12 cellular contexts compared by ENCODE assay signal in genomic region chr9:107639426-107639825, GRCh38.
DNase-seq lines count a peak whose midpoint lies in the region; ATAC-seq and TF ChIP-seq lines count a peak whose summit lies in the region.
"Had no signal": no experiment of that assay in that cellular context is flagged by ENCODE, and none has a peak within 500 bp of the region (broad histone marks: within the 10 kb centered on the region; RNA-seq: fewer than 3 reads in every experiment).

No MANE protein-coding gene starts in this region.

- no peak for TF ChIP-seq CTCF in Caco-2 (IDR thresholded peaks at IDR 0.05; ENCODE audit: insufficient read depth in 1 of 2, low read depth in 1 of 2, low read length in 1 of 2, severe bottlenecking in 1 of 2, unreplicated experiment in 1 of 2)
- no peak for TF ChIP-seq CTCF in WERI-Rb-1 (IDR thresholded peaks at IDR 0.05; ENCODE audit: low read depth, low read length)
- no peak for TF ChIP-seq CTCF in osteoblast (IDR thresholded peaks at IDR 0.05; ENCODE audit: extremely low read depth, low read depth, low read length)

- no peaks in the 10 kb centered on the region for H3K9me3 Mint-ChIP-seq in Caco-2 (ENCODE audit: unreplicated experiment)
- H3K9me3 Mint-ChIP-seq: stimulated activated naive CD8-positive, alpha-beta T cell treated with anti-CD3 and anti-CD28 coated beads, Interleukin-15, Interleukin-2, amounts not matched to agents 100 ng/mL and 50 ng/mL, for 24 hours had no signal

- H4K20me1 ChIP-seq in osteoblast (ENCODE audit: insufficient read depth, low read length): no peaks in the 10 kb centered on the region

- peak overlapping the region; percentile 48 for H3K27ac Mint-ChIP-seq in Caco-2 (ENCODE audit: unreplicated experiment)
- H3K27ac Mint-ChIP-seq: stimulated activated naive CD8-positive, alpha-beta T cell treated with anti-CD3 and anti-CD28 coated beads, Interleukin-15, Interleukin-2, amounts not matched to agents 100 ng/mL and 50 ng/mL, for 24 hours had no signal

- peaks cover 22% of the 10 kb centered on the region for H3K4me1 Mint-ChIP-seq in Caco-2 (ENCODE audit: low read depth, unreplicated experiment)

- ATAC-seq in HG03432 (IDR thresholded peaks at IDR 0.05; ENCODE audit: unreplicated experiment) (no peak), HG03469 (IDR thresholded peaks at IDR 0.05; ENCODE audit: unreplicated experiment) (no peak)

- H3K4me1 ChIP-seq in Caco-2: peaks cover 16% of the 10 kb centered on the region
- H3K4me1 ChIP-seq in osteoblast (ENCODE audit: insufficient read depth, low read length): peaks cover 32% of the 10 kb centered on the region

- H3K36me3 ChIP-seq in Caco-2 (ENCODE audit: control insufficient read depth, insufficient read depth, low read length): no peaks in the 10 kb centered on the region
- no peaks in the 10 kb centered on the region for H3K36me3 ChIP-seq in WERI-Rb-1
- no peaks in the 10 kb centered on the region for H3K36me3 ChIP-seq in osteoblast (ENCODE audit: insufficient read depth, low read length)

- no peaks in the 10 kb centered on the region for H3K9me3 ChIP-seq in Caco-2
- H3K9me3 ChIP-seq in WERI-Rb-1 (ENCODE audit: severe bottlenecking): peaks cover 11% of the 10 kb centered on the region
- H3K9me3 ChIP-seq in osteoblast (ENCODE audit: low read depth, low read length): no peaks in the 10 kb centered on the region

- no peak overlapping the region for H2AFZ ChIP-seq in osteoblast (ENCODE audit: low read length)

- H3K27me3 Mint-ChIP-seq in Caco-2 (ENCODE audit: insufficient read depth, unreplicated experiment): no peaks in the 10 kb centered on the region

- peak in 1 of 2 experiments; percentile 43 for DNase-seq in Caco-2
- peak; percentile 21 for DNase-seq in NCI-H128 (lab: John Stamatoyannopoulos, UW; ENCODE audit: unreplicated experiment)
- peak; percentile 45 for DNase-seq in WERI-Rb-1
- no peak for DNase-seq in osteoblast (ENCODE audit: insufficient read length, low spot score, missing footprints)
- DNase-seq in HEK293T (ENCODE audit: extremely low spot score): no peak
- DNase-seq in cerebellar nuclear complex (lab: John Stamatoyannopoulos, UW): no peak
- DNase-seq: activated T-cell treated with anti-CD3 and anti-CD28 coated beads, Interleukin-2, amount 50 U/mL, for 48 hours; COR-L47; mesendoderm had no signal

- H3K27ac ChIP-seq in WERI-Rb-1 (peak overlapping the region; percentile 62), osteoblast (ENCODE audit: low read depth, low read length) (peak overlapping the region; percentile 98)

- no peak overlapping the region for H3K4me3 Mint-ChIP-seq in Caco-2 (ENCODE audit: unreplicated experiment)
- H3K4me3 Mint-ChIP-seq: stimulated activated naive CD8-positive, alpha-beta T cell treated with anti-CD3 and anti-CD28 coated beads, Interleukin-15, Interleukin-2, amounts not matched to agents 100 ng/mL and 50 ng/mL, for 24 hours had no signal

- POLR2A ChIA-PET in Caco-2 (lab: Charles Lee) (no interaction called here), HEK293T (lab: Yijun Ruan, JAX) (no interaction called here)

- intact Hi-C loops in Caco-2 (cut with micrococcal nuclease; ENCODE audit: unreplicated experiment): loop anchor here (1.0 to 2.0 kb wide), 5 partner anchors 26 to 633 kb away; no protein-coding TSS in a partner anchor

- H3K4me2 ChIP-seq in osteoblast (ENCODE audit: insufficient read depth, low read length): peak overlapping the region; percentile 95

- CTCF ChIA-PET in Caco-2 (lab: Charles Lee): interaction anchor here (0.6 to 1.1 kb wide), 4 partner anchors 15 to 709 kb away, joined by 3 to 4 read pairs (median 3); no protein-coding TSS in a partner anchor
- CTCF ChIA-PET in HEK293T (lab: Yijun Ruan, JAX): interaction anchor here (1.1 kb wide), 1 partner anchor 633 kb away, joined by 4 read pairs; no protein-coding TSS in a partner anchor

- H3K79me2 ChIP-seq in osteoblast (ENCODE audit: insufficient read depth, low read length): no peaks in the 10 kb centered on the region

- H3K27me3 ChIP-seq in Caco-2 (replicated peaks; ENCODE audit: control insufficient read depth, insufficient read depth, low read length) (no peaks in the 10 kb centered on the region), WERI-Rb-1 (ENCODE audit: insufficient read depth, low read depth, severe bottlenecking) (peaks cover 82% of the 10 kb centered on the region), osteoblast (ENCODE audit: insufficient read depth, low read length) (no peaks in the 10 kb centered on the region)

- BruUV-seq in Caco-2 (replicated peaks; lab: Mats Ljungman, UMichigan): no TSS peak

- H3K4me3 ChIP-seq in Caco-2 (ENCODE audit: low read depth, low read length) (no peak overlapping the region), WERI-Rb-1 (ENCODE audit: low read depth, low read length) (no peak overlapping the region), osteoblast (ENCODE audit: insufficient read depth, low read length) (no peak overlapping the region)

- H3K36me3 Mint-ChIP-seq in Caco-2 (ENCODE audit: insufficient read depth, unreplicated experiment): no peaks in the 10 kb centered on the region

TF ChIP-seq in HEK293T, 16 proteins besides CTCF, POLR2A, EP300 and RAD21:
- TF ChIP-seq ARNT (IDR thresholded peaks at IDR 0.05) (no peak), ZNF384 (IDR thresholded peaks at IDR 0.05) (no peak), ELF4 (IDR thresholded peaks at IDR 0.05) (no peak), CTBP1 (IDR thresholded peaks at IDR 0.05; ENCODE audit: borderline replicate concordance) (no peak), FOXK2 (IDR thresholded peaks at IDR 0.05) (no peak), PKNOX1 (IDR thresholded peaks at IDR 0.05) (no peak), NFRKB (IDR thresholded peaks at IDR 0.05) (no peak), LEF1 (IDR thresholded peaks at IDR 0.05; ENCODE audit: borderline replicate concordance) (no peak), BHLHE40 (IDR thresholded peaks at IDR 0.05; ENCODE audit: borderline replicate concordance) (no peak), TARDBP (IDR thresholded peaks at IDR 0.05) (no peak), HDGF (IDR thresholded peaks at IDR 0.05; ENCODE audit: borderline replicate concordance) (no peak), SUZ12 (IDR thresholded peaks at IDR 0.05) (no peak), SP1 (IDR thresholded peaks at IDR 0.05) (no peak), L3MBTL2 (conservative IDR thresholded peaks at IDR 0.05) (no peak), FOXM1 (IDR thresholded peaks at IDR 0.05; ENCODE audit: borderline replicate concordance) (no peak), FOXA1 (IDR thresholded peaks at IDR 0.05) (no peak)

Comparison
In these comparisons a context has a peak if more than half of its experiments do, and no peak if none do; other contexts are left out.
1. DNase-seq: peak in NCI-H128 (single experiment) and WERI-Rb-1 (single experiment); none in osteoblast (single experiment), HEK293T (single experiment) and cerebellar nuclear complex (0 of 2).